ENCODE assay signal across 18 cellular contexts in the genomic region with DNA sequence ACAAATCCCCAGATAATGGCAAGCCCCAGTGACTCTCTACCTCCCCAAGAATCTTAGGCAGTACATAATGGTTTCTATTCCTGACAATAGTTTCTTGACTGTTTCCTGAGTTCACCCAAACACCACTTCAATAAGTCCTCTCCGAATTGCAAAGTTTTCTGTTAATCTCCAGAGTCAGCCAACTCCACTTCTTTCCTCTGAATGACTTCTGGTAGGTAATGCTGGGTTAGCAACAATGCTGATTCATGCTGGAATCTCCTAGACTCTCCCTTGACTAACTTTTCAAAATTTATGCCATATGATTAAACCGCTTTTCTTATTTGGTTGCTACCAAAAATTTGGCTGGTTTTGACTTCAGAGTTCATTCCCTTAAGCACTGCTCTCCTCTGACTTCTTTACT.
A peak's percentile ranks its signal among the peaks of the same experiment; 100 is the strongest.
DNase-seq lines count a peak whose midpoint lies in the region; ATAC-seq and TF ChIP-seq lines count a peak whose summit lies in the region.
"Had no signal": no experiment of that assay in that cellular context is flagged by ENCODE, and none has a peak within 500 bp of the region (broad histone marks: within the 10 kb centered on the region; RNA-seq: fewer than 3 reads in every experiment).

No MANE protein-coding gene starts in this region.

- H3K27ac ChIP-seq in heart left ventricle (peak overlapping the region in 8 of 12 donors; percentile 13 to 88 (median 53)), right atrium auricular region (no peak overlapping the region), fibroblast of lung (ENCODE audit: insufficient read depth, low read length) (peak overlapping the region; percentile 28)

- H3K36me3 Mint-ChIP-seq in progenitor cell of endocrine pancreas (ENCODE audit: insufficient read depth) = no peaks in the 10 kb centered on the region

- intact Hi-C loops in heart left ventricle (cut with DNase I) = loop anchor here in 2 of 10 donors (5.0 kb wide), 1 partner anchor 74 kb away; no protein-coding TSS in a partner anchor

- 72 to 86% (median 78%) methylated on average over 2 of the region's 2 CpGs for WGBS in heart left ventricle, 4 donors

- H3K4me2 ChIP-seq in fibroblast of lung (ENCODE audit: extremely low read depth, insufficient read depth, low read length) = no peak overlapping the region

- no peak for ATAC-seq in heart left ventricle
- ATAC-seq: HCT116 had no signal

- peak overlapping the region; percentile 39 for H3K27ac Mint-ChIP-seq in progenitor cell of endocrine pancreas
- H3K27ac Mint-ChIP-seq: CD4-positive, alpha-beta T cell had no signal

- H3K4me3 Mint-ChIP-seq in progenitor cell of endocrine pancreas (ENCODE audit: low read depth) = no peak overlapping the region
- H3K4me3 Mint-ChIP-seq: CD4-positive, alpha-beta T cell had no signal

- H3K9me3 ChIP-seq in heart left ventricle (no peaks in the 10 kb centered on the region), right atrium auricular region (no peaks in the 10 kb centered on the region), fibroblast of lung (ENCODE audit: control insufficient read depth, insufficient read depth, low read depth, low read length) (no peaks in the 10 kb centered on the region)
- H3K9me3 ChIP-seq: BE2C had no signal

- H3K79me2 ChIP-seq in fibroblast of lung (ENCODE audit: control insufficient read depth, insufficient read depth, low read length) = no peaks in the 10 kb centered on the region

- H3K27me3 ChIP-seq in heart left ventricle (no peaks in the 10 kb centered on the region), right atrium auricular region (no peaks in the 10 kb centered on the region), fibroblast of lung (ENCODE audit: control insufficient read depth, insufficient read depth, low read length) (no peaks in the 10 kb centered on the region)
- H3K27me3 ChIP-seq: BE2C had no signal

- no peak overlapping the region for H2AFZ ChIP-seq in fibroblast of lung (ENCODE audit: low read length)

- H3K4me3 ChIP-seq in heart left ventricle (no peak overlapping the region), right atrium auricular region (no peak overlapping the region), fibroblast of lung (replicated peaks in 1 of 4; ENCODE audit: control extremely low read depth in 1 of 4, insufficient read depth in 1 of 4, low read depth in 3 of 4, low read length in 4 of 4) (no peak overlapping the region)

- no peaks in the 10 kb centered on the region for H3K27me3 Mint-ChIP-seq in progenitor cell of endocrine pancreas

- peaks cover 0 to 31% (median 7%) of the 10 kb centered on the region in 12 donors for H3K4me1 ChIP-seq in heart left ventricle
- H3K4me1 ChIP-seq in right atrium auricular region = peaks cover 0 to 26% of the 10 kb centered on the region in 2 donors
- H3K4me1 ChIP-seq in fibroblast of lung (ENCODE audit: control insufficient read depth, extremely low read depth, insufficient read depth, low read length) = peaks cover 2% of the 10 kb centered on the region
- H3K4me1 ChIP-seq: BE2C had no signal

- no peak for TF ChIP-seq CTCF in heart left ventricle (IDR thresholded peaks at IDR 0.05)
- no peak for TF ChIP-seq CTCF in right atrium auricular region (IDR thresholded peaks at IDR 0.05)
- TF ChIP-seq CTCF in fibroblast of lung (conservative IDR thresholded peaks at IDR 0.05 in 1 of 2, IDR thresholded peaks at IDR 0.05 in 1 of 2; ENCODE audit: low read depth in 1 of 2, low read length in 2 of 2) = no peak
- no peak for TF ChIP-seq CTCF in progenitor cell of endocrine pancreas (IDR thresholded peaks at IDR 0.05; ENCODE audit: unreplicated experiment)

- DNase-seq in heart left ventricle (no peak), right atrium auricular region (ENCODE audit: low spot score) (no peak), fibroblast of lung (ENCODE audit: low read depth in 2 of 2) (peak; percentile 18 to 36), progenitor cell of endocrine pancreas (ENCODE audit: low spot score, unreplicated experiment) (no peak), activated gamma-delta T cell (lab: John Stamatoyannopoulos, UW) (no peak), SHP77 treated with DMSO at 0.1 percent for 48 hours (lab: John Stamatoyannopoulos, UW) (no peak), DMS79 (lab: John Stamatoyannopoulos, UW) (no peak)
- no peak for DNase-seq in activated CD4-positive, alpha-beta T cell treated with anti-CD3 and anti-CD28 coated beads for 48 hours
- DNase-seq: 8988T; BE2C; CD4-positive, alpha-beta T cell; KG1; NCI-H1048; NCI-H1436 treated with DMSO at 0.1 percent for 48 hours; NCI-H2029 treated with DMSO at 0.1 percent for 48 hours; NCI-H2171 treated with DMSO at 0.1 percent for 48 hours; NCI-H748 treated with DMSO at 0.1 percent for 48 hours had no signal

- no peaks in the 10 kb centered on the region for H3K9me3 Mint-ChIP-seq in progenitor cell of endocrine pancreas (ENCODE audit: low read depth)
- H3K9me3 Mint-ChIP-seq: CD4-positive, alpha-beta T cell had no signal

- peaks cover 4% of the 10 kb centered on the region for H3K4me1 Mint-ChIP-seq in progenitor cell of endocrine pancreas (ENCODE audit: low read depth)

- TF ChIP-seq POLR2A in heart left ventricle (IDR thresholded peaks at IDR 0.05) = no peak

- H3K36me3 ChIP-seq in heart left ventricle (no peaks in the 10 kb centered on the region), right atrium auricular region (no peaks in the 10 kb centered on the region), fibroblast of lung (ENCODE audit: control insufficient read depth, insufficient read depth, low read length) (no peaks in the 10 kb centered on the region)
- H3K36me3 ChIP-seq: BE2C had no signal

- H4K20me1 ChIP-seq in fibroblast of lung (ENCODE audit: control insufficient read depth, extremely low read depth, insufficient read depth, low read length) = no peaks in the 10 kb centered on the region

- no peak overlapping the region for H3K9ac ChIP-seq in fibroblast of lung (ENCODE audit: insufficient read depth, low read length)

Comparison
In these comparisons a context has a peak if more than half of its experiments do, and no peak if none do; other contexts are left out.
1. H3K27ac ChIP-seq: peak in heart left ventricle (8 of 12) and fibroblast of lung (single experiment); none in right atrium auricular region (0 of 2).
2. DNase-seq: peak in fibroblast of lung (2 of 2); none in heart left ventricle (0 of 5), right atrium auricular region (single experiment), progenitor cell of endocrine pancreas (single experiment), activated CD4-positive, alpha-beta T cell treated with anti-CD3 and anti-CD28 coated beads for 48 hours (single experiment), activated gamma-delta T cell (single experiment), SHP77 treated with DMSO at 0.1 percent for 48 hours (single experiment) and DMS79 (single experiment).